Comparison of ENCODE assay signal across 5 cellular contexts in the genomic region with DNA sequence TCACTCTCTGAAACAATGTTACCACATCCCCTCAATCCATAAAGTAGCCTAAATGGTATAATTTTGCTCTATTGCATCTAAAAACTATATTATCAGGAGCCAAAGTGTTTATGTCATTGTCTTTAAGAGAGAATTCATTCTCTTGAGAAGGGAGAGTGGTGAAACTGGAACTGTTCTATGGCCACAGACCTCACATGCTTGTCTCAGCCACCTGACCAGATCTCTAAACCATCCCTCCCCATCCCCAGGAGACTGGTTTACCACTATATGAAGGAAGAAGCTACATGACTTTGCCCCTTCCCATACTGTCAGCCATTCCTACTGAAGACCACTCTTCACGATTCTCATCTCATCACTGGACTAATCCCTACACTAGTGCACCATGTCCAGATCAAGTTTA. TPM values are rescaled to one million over a fixed set of nuclear protein-coding genes. Genes with fewer than 3 reads are reported as not detected.
"Had no signal": no experiment of that assay in that cellular context is flagged by ENCODE, and none has a peak within 500 bp of the region (broad histone marks: within the 10 kb centered on the region; RNA-seq: fewer than 3 reads in every experiment).

No MANE protein-coding gene starts in this region.

- H3K4me2 ChIP-seq: GM23338 had no signal

- H2AFZ ChIP-seq: GM23338 had no signal

- H3K4me3 ChIP-seq: GM23338, K562 had no signal

- DNase-seq: H9, HCEC 1CT, IMR-90 had no signal

- ATAC-seq: GM23338, K562 had no signal

RNA-seq across cellular contexts. Expression of a gene that starts 9.6 kb away (rescaled TPM):
- total RNA-seq: IMR-90 had no signal
- polyA plus RNA-seq: IMR-90 had no signal
